In genomic region chr19:49678970-49679831, GRCh38 we compare ENCODE assay signal across 1 cellular context.
TF ChIP-seq lines count a peak whose summit lies in the region.

No MANE protein-coding gene starts in this region.

TF ChIP-seq in A549, 52 proteins besides CTCF, POLR2A, EP300 and RAD21:
- no peak for TF ChIP-seq NPAS2 (CRISPR knock-in tag; IDR thresholded peaks at IDR 0.05; ENCODE audit: borderline replicate concordance)
